1 cellular context compared by ENCODE assay signal in the genomic region with DNA sequence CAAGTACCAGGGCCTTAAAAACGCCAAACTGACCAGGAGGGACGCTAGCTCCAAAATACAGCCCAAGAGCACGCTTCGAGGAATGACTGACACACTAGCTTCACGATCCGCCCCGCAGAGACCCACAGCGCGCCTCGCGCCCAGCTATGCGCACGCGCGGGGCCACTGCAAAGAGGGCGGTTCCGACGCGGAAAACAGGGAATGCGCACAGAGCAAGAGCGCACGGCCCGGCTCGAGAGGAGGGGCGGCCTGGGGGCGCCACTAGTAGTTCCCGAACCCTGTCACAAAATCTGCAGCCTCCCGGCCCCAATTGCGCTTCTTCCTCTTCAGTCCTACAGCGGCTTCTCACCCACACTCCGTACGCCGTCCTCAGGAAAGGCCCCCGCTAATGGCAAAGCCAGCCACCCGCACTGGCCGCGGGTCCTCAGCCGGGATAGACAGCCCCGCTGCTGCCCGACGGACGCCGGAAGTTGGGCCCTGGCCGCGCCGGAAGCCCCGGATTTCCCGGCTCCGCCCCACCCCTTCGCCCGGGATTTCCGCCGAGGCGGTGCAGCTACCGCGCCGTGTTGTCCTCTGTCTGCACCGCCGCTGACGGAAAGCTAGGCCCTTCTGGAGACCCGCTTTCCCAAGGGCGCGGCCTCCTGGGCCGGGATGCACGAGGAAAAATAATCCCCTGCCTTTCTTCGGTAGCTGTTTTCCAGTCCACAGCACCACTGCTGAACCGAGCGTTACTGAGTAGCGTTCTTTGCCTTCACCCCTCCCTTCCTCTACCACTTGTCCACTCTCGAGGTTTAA.
TF ChIP-seq lines count a peak whose summit lies in the region.

HDHD2 (minus strand) TSS at position 472 of the 795 bp plus-strand sequence. CDS start 14,061 bp downstream, outside the sequence.

TF ChIP-seq in HepG2, 621 proteins besides CTCF, POLR2A, EP300 and RAD21 (continued from another document and continues in another):
- TF ChIP-seq MIER3 (CRISPR knock-in tag; IDR thresholded peaks at IDR 0.05; ENCODE audit: borderline replicate concordance) = no peak
- TF ChIP-seq SUZ12 (IDR thresholded peaks at IDR 0.05; ENCODE audit: low read depth, low read length) = no peak
- TF ChIP-seq CBX1 (IDR thresholded peaks at IDR 0.05; ENCODE audit: low read depth) = peak; percentile 71
- TF ChIP-seq ZXDC (CRISPR knock-in tag; IDR thresholded peaks at IDR 0.05) = no peak
- TF ChIP-seq KLF15 (CRISPR knock-in tag; IDR thresholded peaks at IDR 0.05; ENCODE audit: borderline replicate concordance) = peak; percentile 11; the same call in 1 of the 2 replicates
- no peak for TF ChIP-seq PREB (CRISPR knock-in tag; IDR thresholded peaks at IDR 0.05)
- TF ChIP-seq ZBTB38 (CRISPR knock-in tag; IDR thresholded peaks at IDR 0.05) = no peak
- no peak for TF ChIP-seq ZFYVE20 (CRISPR knock-in tag; IDR thresholded peaks at IDR 0.05; ENCODE audit: borderline replicate concordance, low read depth)
- no peak for TF ChIP-seq RFX3 (CRISPR knock-in tag; IDR thresholded peaks at IDR 0.05)
- no peak for TF ChIP-seq DDIT3 (CRISPR knock-in tag; IDR thresholded peaks at IDR 0.05)
- no peak for TF ChIP-seq ZNF121 (CRISPR knock-in tag; IDR thresholded peaks at IDR 0.05)
- TF ChIP-seq ZNF350 (CRISPR knock-in tag; IDR thresholded peaks at IDR 0.05; ENCODE audit: borderline replicate concordance, low read depth) = peak; percentile 85; the same call in 1 of the 2 replicates
- no peak for TF ChIP-seq TCF7 (IDR thresholded peaks at IDR 0.05; ENCODE audit: low read depth)
- TF ChIP-seq MED13 (CRISPR knock-in tag; IDR thresholded peaks at IDR 0.05) = no peak
- TF ChIP-seq ZNF441 (CRISPR knock-in tag; IDR thresholded peaks at IDR 0.05; ENCODE audit: borderline replicate concordance) = peak; percentile 63
- no peak; the same call in none of the 2 replicates for TF ChIP-seq DR1 (CRISPR knock-in tag; IDR thresholded peaks at IDR 0.05)
- no peak for TF ChIP-seq ZNF761 (CRISPR knock-in tag; conservative IDR thresholded peaks at IDR 0.05)
- TF ChIP-seq IKZF4 (CRISPR knock-in tag; IDR thresholded peaks at IDR 0.05; ENCODE audit: borderline replicate concordance, low read depth, not compliant biosample characterization) = no peak
- TF ChIP-seq ZNF788 (CRISPR knock-in tag; IDR thresholded peaks at IDR 0.05; ENCODE audit: borderline replicate concordance) = peak; percentile 74; the same call in 1 of the 2 replicates
- TF ChIP-seq ZSCAN21 (CRISPR knock-in tag; IDR thresholded peaks at IDR 0.05; ENCODE audit: borderline replicate concordance) = peak; percentile 82; the same call in 1 of the 2 replicates
- TF ChIP-seq MZF1 (CRISPR knock-in tag; IDR thresholded peaks at IDR 0.05; ENCODE audit: borderline replicate concordance) = no peak
- no peak for TF ChIP-seq PLSCR1 (CRISPR knock-in tag; IDR thresholded peaks at IDR 0.05; ENCODE audit: borderline replicate concordance)
- TF ChIP-seq, protein P1, sequence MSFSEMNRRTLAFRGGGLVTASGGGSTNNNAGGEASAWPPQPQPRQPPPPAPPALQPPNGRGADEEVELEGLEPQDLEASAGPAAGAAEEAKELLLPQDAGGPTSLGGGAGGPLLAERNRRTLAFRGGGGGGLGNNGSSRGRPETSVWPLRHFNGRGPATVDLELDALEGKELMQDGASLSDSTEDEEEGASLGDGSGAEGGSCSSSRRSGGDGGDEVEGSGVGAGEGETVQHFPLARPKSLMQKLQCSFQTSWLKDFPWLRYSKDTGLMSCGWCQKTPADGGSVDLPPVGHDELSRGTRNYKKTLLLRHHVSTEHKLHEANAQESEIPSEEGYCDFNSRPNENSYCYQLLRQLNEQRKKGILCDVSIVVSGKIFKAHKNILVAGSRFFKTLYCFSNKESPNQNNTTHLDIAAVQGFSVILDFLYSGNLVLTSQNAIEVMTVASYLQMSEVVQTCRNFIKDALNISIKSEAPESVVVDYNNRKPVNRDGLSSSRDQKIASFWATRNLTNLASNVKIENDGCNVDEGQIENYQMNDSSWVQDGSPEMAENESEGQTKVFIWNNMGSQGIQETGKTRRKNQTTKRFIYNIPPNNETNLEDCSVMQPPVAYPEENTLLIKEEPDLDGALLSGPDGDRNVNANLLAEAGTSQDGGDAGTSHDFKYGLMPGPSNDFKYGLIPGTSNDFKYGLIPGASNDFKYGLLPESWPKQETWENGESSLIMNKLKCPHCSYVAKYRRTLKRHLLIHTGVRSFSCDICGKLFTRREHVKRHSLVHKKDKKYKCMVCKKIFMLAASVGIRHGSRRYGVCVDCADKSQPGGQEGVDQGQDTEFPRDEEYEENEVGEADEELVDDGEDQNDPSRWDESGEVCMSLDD (CRISPR knock-in tag; IDR thresholded peaks at IDR 0.05; ENCODE audit: borderline replicate concordance) = no peak; the same call in 1 of the 2 replicates
- no peak for TF ChIP-seq FOSL1 (CRISPR knock-in tag; IDR thresholded peaks at IDR 0.05; ENCODE audit: borderline replicate concordance)
- TF ChIP-seq ZNF616 (CRISPR knock-in tag; IDR thresholded peaks at IDR 0.05; ENCODE audit: low read depth) = peak; percentile 81; the same call in 1 of the 2 replicates
- TF ChIP-seq ZBTB8A (CRISPR knock-in tag; IDR thresholded peaks at IDR 0.05; ENCODE audit: borderline replicate concordance, low read depth) = no peak; the same call in 1 of the 2 replicates
- no peak for TF ChIP-seq RAD51 (IDR thresholded peaks at IDR 0.05; ENCODE audit: borderline replicate concordance)
- peak; percentile 90 for TF ChIP-seq ASH2L (IDR thresholded peaks at IDR 0.05; ENCODE audit: insufficient read length, low read depth, low read length)
- TF ChIP-seq ZNF124 (CRISPR knock-in tag; IDR thresholded peaks at IDR 0.05) = no peak
- TF ChIP-seq, protein P2, sequence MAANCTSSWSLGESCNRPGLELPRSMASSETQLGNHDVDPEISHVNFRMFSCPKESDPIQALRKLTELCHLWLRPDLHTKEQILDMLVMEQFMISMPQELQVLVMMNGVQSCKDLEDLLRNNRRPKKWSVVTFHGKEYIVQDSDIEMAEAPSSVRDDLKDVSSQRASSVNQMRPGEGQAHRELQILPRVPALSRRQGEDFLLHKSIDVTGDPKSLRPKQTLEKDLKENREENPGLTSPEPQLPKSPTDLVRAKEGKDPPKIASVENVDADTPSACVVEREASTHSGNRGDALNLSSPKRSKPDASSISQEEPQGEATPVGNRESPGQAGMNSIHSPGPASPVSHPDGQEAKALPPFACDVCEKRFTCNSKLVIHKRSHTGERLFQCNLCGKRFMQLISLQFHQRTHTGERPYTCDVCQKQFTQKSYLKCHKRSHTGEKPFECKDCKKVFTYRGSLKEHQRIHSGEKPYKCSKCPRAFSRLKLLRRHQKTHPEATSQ (CRISPR knock-in tag; IDR thresholded peaks at IDR 0.05; ENCODE audit: borderline replicate concordance) = no peak
- TF ChIP-seq ATM (IDR thresholded peaks at IDR 0.05; ENCODE audit: borderline replicate concordance) = no peak
- no peak for TF ChIP-seq HMGA1 (CRISPR knock-in tag; conservative IDR thresholded peaks at IDR 0.05)
- TF ChIP-seq, protein P3, sequence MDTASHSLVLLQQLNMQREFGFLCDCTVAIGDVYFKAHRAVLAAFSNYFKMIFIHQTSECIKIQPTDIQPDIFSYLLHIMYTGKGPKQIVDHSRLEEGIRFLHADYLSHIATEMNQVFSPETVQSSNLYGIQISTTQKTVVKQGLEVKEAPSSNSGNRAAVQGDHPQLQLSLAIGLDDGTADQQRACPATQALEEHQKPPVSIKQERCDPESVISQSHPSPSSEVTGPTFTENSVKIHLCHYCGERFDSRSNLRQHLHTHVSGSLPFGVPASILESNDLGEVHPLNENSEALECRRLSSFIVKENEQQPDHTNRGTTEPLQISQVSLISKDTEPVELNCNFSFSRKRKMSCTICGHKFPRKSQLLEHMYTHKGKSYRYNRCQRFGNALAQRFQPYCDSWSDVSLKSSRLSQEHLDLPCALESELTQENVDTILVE (CRISPR knock-in tag; IDR thresholded peaks at IDR 0.05) = peak; percentile 88
- TF ChIP-seq ISX (CRISPR knock-in tag; conservative IDR thresholded peaks at IDR 0.05) = no peak
- no peak for TF ChIP-seq NBN (conservative IDR thresholded peaks at IDR 0.05)
- TF ChIP-seq ZNF382 (CRISPR knock-in tag; IDR thresholded peaks at IDR 0.05; ENCODE audit: borderline replicate concordance) = no peak
- TF ChIP-seq CEBPB (IDR thresholded peaks at IDR 0.05; ENCODE audit: borderline replicate concordance, low read depth, low read length) = no peak
- TF ChIP-seq, protein P4, sequence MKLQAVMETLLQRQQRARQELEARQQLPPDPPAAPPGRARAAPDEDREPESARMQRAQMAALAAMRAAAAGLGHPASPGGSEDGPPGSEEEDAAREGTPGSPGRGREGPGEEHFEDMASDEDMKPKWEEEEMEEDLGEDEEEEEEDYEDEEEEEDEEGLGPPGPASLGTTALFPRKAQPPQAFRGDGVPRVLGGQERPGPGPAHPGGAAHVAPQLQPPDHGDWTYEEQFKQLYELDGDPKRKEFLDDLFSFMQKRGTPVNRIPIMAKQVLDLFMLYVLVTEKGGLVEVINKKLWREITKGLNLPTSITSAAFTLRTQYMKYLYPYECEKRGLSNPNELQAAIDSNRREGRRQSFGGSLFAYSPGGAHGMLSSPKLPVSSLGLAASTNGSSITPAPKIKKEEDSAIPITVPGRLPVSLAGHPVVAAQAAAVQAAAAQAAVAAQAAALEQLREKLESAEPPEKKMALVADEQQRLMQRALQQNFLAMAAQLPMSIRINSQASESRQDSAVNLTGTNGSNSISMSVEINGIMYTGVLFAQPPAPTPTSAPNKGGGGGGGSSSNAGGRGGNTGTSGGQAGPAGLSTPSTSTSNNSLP (IDR thresholded peaks at IDR 0.05; ENCODE audit: low read depth, low read length) = no peak
- TF ChIP-seq SRY (CRISPR knock-in tag; IDR thresholded peaks at IDR 0.05) = no peak; the same call in 1 of the 2 replicates
- peak; percentile 41 for TF ChIP-seq XRCC5 (optimal IDR thresholded peaks at IDR 0.05; ENCODE audit: low read length)
- no peak for TF ChIP-seq CHD2 (IDR thresholded peaks at IDR 0.05; ENCODE audit: low read depth, low read length)
- no peak for TF ChIP-seq NFIB (CRISPR knock-in tag; IDR thresholded peaks at IDR 0.05; ENCODE audit: borderline replicate concordance)
- peak; percentile 89 for TF ChIP-seq ZNF747 (CRISPR knock-in tag; IDR thresholded peaks at IDR 0.05; ENCODE audit: borderline replicate concordance)
- peak; percentile 68 for TF ChIP-seq ZNF772 (CRISPR knock-in tag; IDR thresholded peaks at IDR 0.05)
- peak; percentile 83; the same call in 1 of the 2 replicates for TF ChIP-seq SPEN (CRISPR knock-in tag; IDR thresholded peaks at IDR 0.05; ENCODE audit: low read depth)
- no peak for TF ChIP-seq ZNF496 (CRISPR knock-in tag; IDR thresholded peaks at IDR 0.05; ENCODE audit: insufficient replicate concordance)
- TF ChIP-seq, protein P5, sequence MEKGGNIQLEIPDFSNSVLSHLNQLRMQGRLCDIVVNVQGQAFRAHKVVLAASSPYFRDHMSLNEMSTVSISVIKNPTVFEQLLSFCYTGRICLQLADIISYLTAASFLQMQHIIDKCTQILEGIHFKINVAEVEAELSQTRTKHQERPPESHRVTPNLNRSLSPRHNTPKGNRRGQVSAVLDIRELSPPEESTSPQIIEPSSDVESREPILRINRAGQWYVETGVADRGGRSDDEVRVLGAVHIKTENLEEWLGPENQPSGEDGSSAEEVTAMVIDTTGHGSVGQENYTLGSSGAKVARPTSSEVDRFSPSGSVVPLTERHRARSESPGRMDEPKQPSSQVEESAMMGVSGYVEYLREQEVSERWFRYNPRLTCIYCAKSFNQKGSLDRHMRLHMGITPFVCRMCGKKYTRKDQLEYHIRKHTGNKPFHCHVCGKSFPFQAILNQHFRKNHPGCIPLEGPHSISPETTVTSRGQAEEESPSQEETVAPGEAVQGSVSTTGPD (CRISPR knock-in tag; IDR thresholded peaks at IDR 0.05) = no peak
- TF ChIP-seq ZNF205 (CRISPR knock-in tag; IDR thresholded peaks at IDR 0.05) = no peak
- peak; percentile 8; the same call in 1 of the 2 replicates for TF ChIP-seq BCL6 (CRISPR knock-in tag; IDR thresholded peaks at IDR 0.05)
- no peak for TF ChIP-seq NFATC3 (CRISPR knock-in tag; IDR thresholded peaks at IDR 0.05)
- TF ChIP-seq ERF (CRISPR knock-in tag; IDR thresholded peaks at IDR 0.05) = peak; percentile 75; the same call in 1 of the 2 replicates
- TF ChIP-seq ZFX (CRISPR knock-in tag; IDR thresholded peaks at IDR 0.05; ENCODE audit: low read depth) = peak; percentile 96
- TF ChIP-seq SP4 (CRISPR knock-in tag; IDR thresholded peaks at IDR 0.05) = peak; percentile 51; the same call in 1 of the 2 replicates
- TF ChIP-seq ZEB1 (IDR thresholded peaks at IDR 0.05; ENCODE audit: insufficient replicate concordance, low read depth) = no peak
- peak; percentile 6; the same call in 1 of the 2 replicates for TF ChIP-seq CBX5 (CRISPR knock-in tag; IDR thresholded peaks at IDR 0.05; ENCODE audit: borderline replicate concordance)
